In genomic region chr13:79406597-79406908, GRCh38 we compare ENCODE assay signal across 8 cellular contexts. TPM values are rescaled to one million over a fixed set of nuclear protein-coding genes. Genes with fewer than 3 reads are reported as not detected.
A peak's percentile ranks its signal among the peaks of the same experiment; 100 is the strongest.
DNase-seq lines count a peak whose midpoint lies in the region; ATAC-seq and TF ChIP-seq lines count a peak whose summit lies in the region.

No MANE protein-coding gene starts in this region.

- H3K27ac ChIP-seq in BLaER1 (peak overlapping the region; percentile 98), HUES64 (ENCODE audit: low read depth, low read length) (peak overlapping the region; percentile 97), mesodermal cell (ENCODE audit: low read depth, low read length, severe bottlenecking) (peak overlapping the region; percentile 96)

- H3K4me1 ChIP-seq in BLaER1 (peaks cover 49% of the 10 kb centered on the region), HUES64 (ENCODE audit: insufficient read depth, low read length) (peaks cover 43% of the 10 kb centered on the region), mesodermal cell (ENCODE audit: control insufficient read depth, insufficient read depth, low read length, poor library complexity, severe bottlenecking) (peaks cover 8% of the 10 kb centered on the region)

- H3K27me3 ChIP-seq in BLaER1 (no peaks in the 10 kb centered on the region), HUES64 (ENCODE audit: insufficient read depth, low read length) (no peaks in the 10 kb centered on the region)

- H3K4me3 ChIP-seq in BLaER1 (peak overlapping the region; percentile 88), HUES64 (ENCODE audit: low read length) (peak overlapping the region; percentile 90), cardiac fibroblast (replicated peaks in 1 of 2; ENCODE audit: low read depth in 2 of 2, low read length in 2 of 2) (peak overlapping the region; percentile 86 to 92), mesodermal cell (ENCODE audit: extremely low read depth, insufficient read depth, low read length, poor library complexity, severe bottlenecking) (peak overlapping the region; percentile 90)

- TF ChIP-seq CTCF in cardiac fibroblast (IDR thresholded peaks at IDR 0.05; ENCODE audit: low read depth, low read length), result no peak

- peak; percentile 1 for ATAC-seq in GM19468 (IDR thresholded peaks at IDR 0.05; ENCODE audit: extremely low read depth, unreplicated experiment)

- H4K20me1 ChIP-seq in BLaER1, result peaks cover 39% of the 10 kb centered on the region

- H3K36me3 ChIP-seq in BLaER1, result peaks cover under 1% of the 10 kb centered on the region; the same call in 1 of the 2 replicates
- peaks cover 6% of the 10 kb centered on the region; the same call in 1 of the 2 replicates for H3K36me3 ChIP-seq in HUES64 (ENCODE audit: insufficient read depth, low read length)
- H3K36me3 ChIP-seq in mesodermal cell (ENCODE audit: control insufficient read depth, insufficient read depth, low read length), result peaks cover 1% of the 10 kb centered on the region

- DNase-seq in cardiac fibroblast (ENCODE audit: low read depth in 2 of 2) (no peak), globus pallidus (ENCODE audit: low spot score) (no peak), DMS153 treated with DMSO at 0.1 percent for 48 hours (lab: John Stamatoyannopoulos, UW; ENCODE audit: unreplicated experiment) (no peak)
- DNase-seq in activated CD4-positive, alpha-beta T cell treated with anti-CD3 and anti-CD28 coated beads for 48 hours, result no peak

- H3K9me3 ChIP-seq in BLaER1 (no peaks in the 10 kb centered on the region), HUES64 (ENCODE audit: insufficient read depth, low read depth, low read length) (no peaks in the 10 kb centered on the region), mesodermal cell (ENCODE audit: control insufficient read depth, low read length) (no peaks in the 10 kb centered on the region)

- H3K9ac ChIP-seq in BLaER1 (peak overlapping the region; percentile 98), HUES64 (ENCODE audit: low read depth, low read length) (peak overlapping the region; percentile 92)

- 0% methylated on average over 2 of the region's 4 CpGs for WGBS in HUES64
- WGBS in mesodermal cell (ENCODE audit: insufficient coverage in 2 of 2), 2 experiments, result 0% methylated on average over 2 of the region's 4 CpGs

- peak overlapping the region; percentile 80 for H3K4me2 ChIP-seq in BLaER1

RNA-seq across cellular contexts. Expression of gene RBM26, which starts 0.5 kb away (rescaled TPM):
- 42.8 TPM for polyA plus RNA-seq in HUES64 (2013, experiment 1 of 2)
- polyA plus RNA-seq in HUES64 (2013, experiment 2 of 2), result 46.3 TPM
- polyA plus RNA-seq in mesodermal cell (2013, experiment 1 of 2), result 41.5 TPM
- polyA plus RNA-seq in mesodermal cell (2013, experiment 2 of 2), result 44.3 TPM
